In the genomic region with DNA sequence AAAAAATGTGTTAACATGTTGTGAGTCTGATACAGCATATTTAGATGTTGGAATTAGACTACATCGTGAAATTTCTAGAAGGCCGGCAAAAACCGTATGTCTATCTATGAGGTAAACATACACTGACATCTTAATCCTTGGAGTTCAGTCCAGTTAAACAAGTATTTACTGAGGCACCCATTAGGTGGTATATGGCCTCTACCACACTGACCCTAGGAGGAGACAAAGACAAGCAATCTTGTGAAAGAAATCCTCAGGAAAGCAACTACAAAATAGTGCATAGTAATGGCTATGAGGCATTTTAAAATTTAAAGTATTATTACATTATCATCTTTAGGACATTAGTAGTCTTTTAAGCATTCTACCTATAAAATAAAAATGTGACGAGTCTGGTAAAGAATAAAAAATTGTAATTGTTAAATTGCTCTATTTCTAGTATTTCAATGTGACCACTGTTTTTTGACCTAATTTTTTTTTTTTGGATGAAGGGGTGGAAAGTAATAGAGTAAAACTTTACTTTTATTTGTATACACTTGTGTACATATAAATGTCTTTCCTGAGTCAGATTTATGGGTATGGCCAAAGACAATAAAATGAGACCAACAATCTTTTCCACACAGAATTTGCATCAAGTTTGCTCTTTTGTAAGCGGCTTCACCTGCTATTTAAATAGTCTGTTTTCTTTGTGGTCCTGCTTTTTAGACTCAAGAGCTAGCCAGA, we compare ENCODE assay signal across 13 cellular contexts.
DNase-seq lines count a peak whose midpoint lies in the region; ATAC-seq and TF ChIP-seq lines count a peak whose summit lies in the region.
"Had no signal": no experiment of that assay in that cellular context is flagged by ENCODE, and none has a peak within 500 bp of the region (broad histone marks: within the 10 kb centered on the region; RNA-seq: fewer than 3 reads in every experiment).

No MANE protein-coding gene starts in this region.

- H3K36me3 Mint-ChIP-seq in central memory CD8-positive, alpha-beta T cell (ENCODE audit: insufficient read depth), result no peaks in the 10 kb centered on the region

- no peak overlapping the region for H3K4me3 Mint-ChIP-seq in central memory CD8-positive, alpha-beta T cell
- H3K4me3 Mint-ChIP-seq: activated CD8-positive, alpha-beta memory T cell treated with anti-CD3 and anti-CD28 coated beads, Interleukin-2, amount 10 ng/mL, durations not matched to agents 7 days and 5 days; CD8-positive, alpha-beta T cell had no signal

- H3K27ac Mint-ChIP-seq in central memory CD8-positive, alpha-beta T cell (ENCODE audit: low read depth), result peak overlapping the region; percentile 10
- H3K27ac Mint-ChIP-seq: activated CD8-positive, alpha-beta memory T cell treated with anti-CD3 and anti-CD28 coated beads, Interleukin-2, amount 10 ng/mL, durations not matched to agents 7 days and 5 days had no signal

- H3K9ac ChIP-seq in HUES48 (ENCODE audit: low read depth, low read length), result no peak overlapping the region

- no peaks in the 10 kb centered on the region for H3K27me3 Mint-ChIP-seq in central memory CD8-positive, alpha-beta T cell
- H3K27me3 Mint-ChIP-seq: activated CD8-positive, alpha-beta memory T cell treated with anti-CD3 and anti-CD28 coated beads, Interleukin-2, amount 10 ng/mL, durations not matched to agents 7 days and 5 days had no signal

- no peak for ATAC-seq in central memory CD8-positive, alpha-beta T cell (replicated peaks; ENCODE audit: extremely low read depth, poor library complexity, severe bottlenecking)
- ATAC-seq in HG03039 (IDR thresholded peaks at IDR 0.05; ENCODE audit: unreplicated experiment), result no peak
- ATAC-seq: activated CD8-positive, alpha-beta memory T cell treated with anti-CD3 and anti-CD28 coated beads, Interleukin-2, amount 10 ng/mL, durations not matched to agents 7 days and 5 days; CD8-positive, alpha-beta T cell; stimulated activated naive CD8-positive, alpha-beta T cell treated with anti-CD3 and anti-CD28 coated beads, Interleukin-15, Interleukin-2, amounts not matched to agents 100 U/mL and 50 U/mL, for 24 hours had no signal

- DNase-seq in AG10803 (ENCODE audit: low read depth), result peak; percentile 43
- DNase-seq in central memory CD8-positive, alpha-beta T cell (ENCODE audit: low spot score in 2 of 2), result no peak
- DNase-seq in medulla oblongata (ENCODE audit: extremely low spot score), result peak; percentile 17
- no peak for DNase-seq in RKO (ENCODE audit: low spot score)
- no peak for DNase-seq in NCI-H510A (lab: John Stamatoyannopoulos, UW)
- DNase-seq in NCI-H524 treated with DMSO at 0.1 percent for 48 hours (lab: John Stamatoyannopoulos, UW), result no peak
- DNase-seq: activated CD8-positive, alpha-beta memory T cell treated with anti-CD3 and anti-CD28 coated beads, Interleukin-2, amount 10 ng/mL, durations not matched to agents 7 days and 5 days; CD8-positive, alpha-beta T cell; stimulated activated CD4-positive, alpha-beta T cell treated with anti-CD3 and anti-CD28 coated beads, Interleukin-15, amount 100 ng/mL, for 24 hours; stimulated activated naive CD8-positive, alpha-beta T cell treated with anti-CD3 and anti-CD28 coated beads, Interleukin-15, Interleukin-2, amounts not matched to agents 100 U/mL and 50 U/mL, for 24 hours; T-helper 2 cell had no signal

- H3K9me3 ChIP-seq in HUES48 (ENCODE audit: control insufficient read depth, insufficient read depth, low read length), result peaks cover 5% of the 10 kb centered on the region

- peak overlapping the region; percentile 78 for H3K27ac ChIP-seq in HUES48 (ENCODE audit: low read depth, low read length)

- H3K4me3 ChIP-seq in AG10803 (ENCODE audit: low read length) (no peak overlapping the region), HUES48 (ENCODE audit: low read depth, low read length) (no peak overlapping the region)

- peaks cover 9% of the 10 kb centered on the region; the same call in 1 of the 2 replicates for H3K36me3 ChIP-seq in HUES48 (ENCODE audit: control insufficient read depth, insufficient read depth, low read length)

- no peaks in the 10 kb centered on the region for H3K27me3 ChIP-seq in HUES48 (ENCODE audit: control insufficient read depth, insufficient read depth, low read length)

- peak; percentile 43 for TF ChIP-seq CTCF in AG10803 (conservative IDR thresholded peaks at IDR 0.05; ENCODE audit: low read length)

- H3K9me3 Mint-ChIP-seq in central memory CD8-positive, alpha-beta T cell, result no peaks in the 10 kb centered on the region
- H3K9me3 Mint-ChIP-seq: CD8-positive, alpha-beta T cell had no signal

- peaks cover 9% of the 10 kb centered on the region for H3K4me1 ChIP-seq in HUES48 (ENCODE audit: control insufficient read depth, insufficient read depth, low read length)

- peaks cover 6% of the 10 kb centered on the region for H3K4me1 Mint-ChIP-seq in central memory CD8-positive, alpha-beta T cell

Comparison
In these comparisons a context has a peak if more than half of its experiments do, and no peak if none do; other contexts are left out.
1. DNase-seq: peak in AG10803 (single experiment) and medulla oblongata (single experiment); none in central memory CD8-positive, alpha-beta T cell (0 of 2), RKO (single experiment), NCI-H510A (single experiment) and NCI-H524 treated with DMSO at 0.1 percent for 48 hours (single experiment).